ENCODE assay signal across 8 cellular contexts in the genomic region with DNA sequence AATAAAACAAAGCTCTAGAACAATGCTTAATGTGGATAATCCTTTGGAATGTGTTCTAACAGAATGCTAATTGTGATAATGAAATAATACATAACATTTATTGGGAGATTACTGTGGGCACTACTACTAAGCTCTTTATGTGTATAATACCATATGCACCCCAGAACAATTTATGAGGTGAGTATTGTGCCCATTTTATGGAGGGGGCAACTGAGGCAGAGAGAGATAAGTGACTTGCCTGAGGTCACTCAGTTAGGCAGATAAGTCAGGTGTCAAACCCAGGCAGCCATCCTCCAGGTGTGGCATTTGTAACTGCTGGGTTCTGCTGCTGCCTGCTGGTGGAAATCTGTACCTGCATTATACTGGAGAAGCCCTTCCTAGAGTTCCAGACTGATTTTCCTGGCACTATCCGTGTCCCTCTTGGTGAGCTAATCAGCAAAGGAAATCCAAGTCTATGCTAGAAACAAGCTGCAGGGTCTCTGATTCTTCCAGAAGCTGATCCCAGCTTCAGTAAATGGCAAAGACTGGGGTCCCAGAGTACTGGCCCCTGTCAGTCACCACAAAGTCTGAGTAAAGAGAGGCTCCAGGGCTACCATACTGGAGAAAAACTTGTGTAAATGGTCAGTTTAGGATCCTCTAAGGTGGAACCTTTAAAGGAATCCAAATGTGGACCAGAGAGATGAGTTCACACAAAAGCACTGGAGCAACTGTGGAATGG. TPM values are rescaled to one million over a fixed set of nuclear protein-coding genes. Genes with fewer than 3 reads are reported as not detected.
DNase-seq lines count a peak whose midpoint lies in the region; ATAC-seq and FAIRE-seq lines count a peak whose summit lies in the region.

No MANE protein-coding gene starts in this region.

- in situ Hi-C loops in KBM-7 (cut with MboI; ENCODE audit: low pct_unique_long_range_greater_than_20kb, low sequenced_read_pairs): no loop called here

- no peaks in the 10 kb centered on the region for H3K4me1 ChIP-seq in small intestine (ENCODE audit: control insufficient read depth in 2 of 2, insufficient read depth in 1 of 2, low read depth in 1 of 2, low read length in 1 of 2)

- no peak for FAIRE-seq in small intestine (lab: Jason Lieb, UNC)

- no peak overlapping the region for H3K4me3 ChIP-seq in small intestine (ENCODE audit: low read depth in 1 of 2, low read length in 2 of 2)

- ATAC-seq in HG03159 (IDR thresholded peaks at IDR 0.05; ENCODE audit: unreplicated experiment): peak; percentile 61

- H3K27me3 ChIP-seq in small intestine (ENCODE audit: control insufficient read depth in 2 of 2, insufficient read depth in 2 of 2, low read length in 2 of 2): no peaks in the 10 kb centered on the region

- 13 to 39% (median 24%) methylated on average over 1 of the region's 1 CpG for WGBS in small intestine, 3 donors

- H3K9me3 ChIP-seq in small intestine (ENCODE audit: control insufficient read depth, low read depth): no peaks in the 10 kb centered on the region

- DNase-seq in COR-L47 (lab: John Stamatoyannopoulos, UW): peak; percentile 89
- DNase-seq in RPMI7951 (ENCODE audit: low read depth): peak; percentile 37
- DNase-seq in glomerular visceral epithelial cell (ENCODE audit: extremely low spot score): peak; percentile 24
- DNase-seq in small intestine: peak; percentile 70
- no peak for DNase-seq in activated gamma-delta T cell treated with Interleukin-2 at 50 U/mL for 16 hours
- DNase-seq in MV-4-11 (lab: John Stamatoyannopoulos, UW): no peak
- DNase-seq in KBM-7: no peak

- no peaks in the 10 kb centered on the region for H3K36me3 ChIP-seq in small intestine (ENCODE audit: control insufficient read depth in 2 of 2, insufficient read depth in 2 of 2, low read length in 2 of 2)

- H3K27ac ChIP-seq in small intestine (ENCODE audit: low read depth in 1 of 2, low read length in 1 of 2): no peak overlapping the region

RNA-seq across cellular contexts. Expression of a gene that starts 22.6 kb away (rescaled TPM):
- total RNA-seq in RPMI7951 (2014; rRNA removed; shearing (Covaris generic)): 7.2 and 9.3 TPM in 2 replicates
- polyA plus RNA-seq in small intestine: 10 to 100 TPM; 28.9 to 53.4 (median 29.1) TPM

Comparison
In these comparisons a context has a peak if more than half of its experiments do, and no peak if none do; other contexts are left out.
1. DNase-seq: peak in COR-L47 (single experiment), RPMI7951 (single experiment), glomerular visceral epithelial cell (single experiment) and small intestine (single experiment); none in activated gamma-delta T cell treated with Interleukin-2 at 50 U/mL for 16 hours (single experiment), MV-4-11 (single experiment) and KBM-7 (single experiment).